8 cellular contexts compared by ENCODE assay signal in the genomic region with DNA sequence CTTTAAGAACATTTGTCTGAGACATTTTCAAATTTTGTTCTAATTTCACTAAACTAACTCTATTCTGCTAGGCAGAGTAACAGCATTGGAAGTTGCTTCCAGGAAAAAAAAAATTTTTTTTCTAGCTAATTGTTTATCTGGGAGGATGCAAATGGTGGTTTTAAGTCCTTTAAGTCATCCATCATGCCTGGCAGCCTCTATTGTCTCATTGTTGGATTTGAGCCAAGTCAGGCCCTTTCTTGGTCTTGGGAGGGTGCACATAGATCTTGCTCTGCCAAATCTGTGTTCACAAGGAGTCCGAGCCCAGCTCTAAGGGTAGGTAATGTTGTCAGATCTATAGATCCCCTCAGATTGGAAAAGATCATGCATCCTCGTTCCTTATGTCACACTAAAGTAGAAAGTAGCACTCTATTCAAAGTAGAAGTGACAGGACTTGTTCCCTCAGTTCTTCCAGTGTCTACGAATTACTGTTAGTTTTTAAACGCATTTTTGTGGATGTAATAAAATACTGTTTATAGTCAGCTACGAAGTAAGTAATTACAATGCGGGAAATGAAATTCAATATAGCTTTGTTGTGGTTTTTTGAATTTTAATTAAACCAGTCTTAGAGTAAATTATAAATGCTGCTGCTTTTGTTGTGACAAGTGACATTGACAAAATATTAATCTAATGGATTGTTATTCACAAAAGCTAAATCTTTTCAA.
A peak's percentile ranks its signal among the peaks of the same experiment; 100 is the strongest.
DNase-seq lines count a peak whose midpoint lies in the region; ATAC-seq and TF ChIP-seq lines count a peak whose summit lies in the region.

No MANE protein-coding gene starts in this region.

- H3K4me1 ChIP-seq in neuronal stem cell (ENCODE audit: control insufficient read depth in 2 of 2, insufficient read depth in 1 of 2, low read depth in 1 of 2, low read length in 2 of 2) = peaks cover 37 to 62% of the 10 kb centered on the region in 2 donors

- no peak overlapping the region for H3K14ac ChIP-seq in neuronal stem cell (ENCODE audit: low read length)

- H3K4me3 ChIP-seq in neuronal stem cell (ENCODE audit: low read length in 2 of 2) = peak overlapping the region in 1 of 2 donors; percentile 5

- peaks cover 49% of the 10 kb centered on the region for H3K4me1 Mint-ChIP-seq in MCF 10A (ENCODE audit: insufficient read depth, unreplicated experiment)
- no peaks in the 10 kb centered on the region for H3K4me1 Mint-ChIP-seq in activated T-helper 1 cell treated with anti-CD3 and anti-CD28 coated beads, Interleukin-12 subunit alpha, Interleukin-12 subunit beta, Interleukin-2, Interleukin-4 antibody, amounts not matched to agents 30 ng/mL and 10 ng/mL and 1 ng/mL, durations not matched to agents 14 hours and 24 hours and 36 hours (ENCODE audit: low read depth)

- H2BK5ac ChIP-seq in neuronal stem cell (ENCODE audit: low read length) = no peak overlapping the region

- no CpG with 5 or more reads among the region's 6 CpGs for WGBS in neuronal stem cell (ENCODE audit: extremely low coverage in 2 of 2, insufficient read length in 2 of 2, insufficient replicate concordance in 1 of 2), 2 donors

- no peak for TF ChIP-seq CTCF in MCF 10A (IDR thresholded peaks at IDR 0.05; ENCODE audit: unreplicated experiment)

- no peak overlapping the region for H2BK15ac ChIP-seq in neuronal stem cell (ENCODE audit: low read length)

- H3K9me3 ChIP-seq in neuronal stem cell (replicated peaks in 1 of 2; ENCODE audit: control insufficient read depth in 2 of 2, insufficient read depth in 1 of 2, low read depth in 1 of 2, low read length in 2 of 2) = peaks cover 0 to 8% of the 10 kb centered on the region in 2 donors

- POLR2A ChIA-PET in MCF 10A (lab: Yijun Ruan, JAX) = interaction anchor here (0.6 to 5.5 kb wide), 12 partner anchors 11 to 556 kb away, joined by 3 to 49 read pairs (median 5); no protein-coding TSS in a partner anchor

- no peak overlapping the region for H3K4me2 ChIP-seq in neuronal stem cell (ENCODE audit: insufficient read depth, low read length, poor library complexity, severe bottlenecking)

- H3K18ac ChIP-seq in neuronal stem cell (ENCODE audit: low read length) = no peak overlapping the region

- no peaks in the 10 kb centered on the region for H3K27me3 Mint-ChIP-seq in MCF 10A (ENCODE audit: insufficient read depth, unreplicated experiment)
- H3K27me3 Mint-ChIP-seq in activated T-helper 1 cell treated with anti-CD3 and anti-CD28 coated beads, Interleukin-12 subunit alpha, Interleukin-12 subunit beta, Interleukin-2, Interleukin-4 antibody, amounts not matched to agents 30 ng/mL and 10 ng/mL and 1 ng/mL, durations not matched to agents 14 hours and 24 hours and 36 hours (ENCODE audit: insufficient read depth) = peaks cover 4% of the 10 kb centered on the region

- no peaks in the 10 kb centered on the region for H3K9me3 Mint-ChIP-seq in MCF 10A (ENCODE audit: unreplicated experiment)
- H3K9me3 Mint-ChIP-seq in activated T-helper 1 cell treated with anti-CD3 and anti-CD28 coated beads, Interleukin-12 subunit alpha, Interleukin-12 subunit beta, Interleukin-2, Interleukin-4 antibody, amounts not matched to agents 30 ng/mL and 10 ng/mL and 1 ng/mL, durations not matched to agents 14 hours and 24 hours and 36 hours = no peaks in the 10 kb centered on the region

- no peak overlapping the region for H3K23ac ChIP-seq in neuronal stem cell (ENCODE audit: low read depth, low read length, poor library complexity)

- no peaks in the 10 kb centered on the region for H3K36me3 ChIP-seq in neuronal stem cell (replicated peaks in 1 of 2; ENCODE audit: control insufficient read depth in 2 of 2, insufficient read depth in 2 of 2, low read length in 2 of 2)

- DNase-seq in EH (ENCODE audit: low read depth) = peak; percentile 46
- peak; percentile 39 for DNase-seq in NCI-H2171 (lab: John Stamatoyannopoulos, UW)
- peak; percentile 91 for DNase-seq in MCF 10A (ENCODE audit: unreplicated experiment)
- DNase-seq in neuronal stem cell (ENCODE audit: low spot score) = peak; percentile 60
- no peak for DNase-seq in NOMO-1 treated with dmso at 0.1 percent for 144 hours (lab: John Stamatoyannopoulos, UW; ENCODE audit: unreplicated experiment)
- DNase-seq in dedifferentiated amniotic fluid mesenchymal stem cell (ENCODE audit: extremely low spot score) = no peak
- no peak for DNase-seq in activated T-helper 1 cell treated with anti-CD3 and anti-CD28 coated beads, Interleukin-12 subunit alpha, Interleukin-12 subunit beta, Interleukin-2, Interleukin-4 antibody, amounts not matched to agents 30 ng/mL and 10 ng/mL and 1 ng/mL, durations not matched to agents 14 hours and 24 hours and 36 hours (ENCODE audit: low spot score)

- H2BK120ac ChIP-seq in neuronal stem cell (ENCODE audit: low read depth, low read length) = no peak overlapping the region

- CTCF ChIA-PET in MCF 10A (lab: Yijun Ruan, JAX) = interaction anchor here (0.6 to 2.0 kb wide), 6 partner anchors 10 to 513 kb away, joined by 3 to 10 read pairs (median 4); no protein-coding TSS in a partner anchor

- no peak for ATAC-seq in HG02870 (IDR thresholded peaks at IDR 0.05; ENCODE audit: unreplicated experiment)

- H3K4me3 Mint-ChIP-seq in MCF 10A (ENCODE audit: unreplicated experiment) = peak overlapping the region; percentile 38
- no peak overlapping the region for H3K4me3 Mint-ChIP-seq in activated T-helper 1 cell treated with anti-CD3 and anti-CD28 coated beads, Interleukin-12 subunit alpha, Interleukin-12 subunit beta, Interleukin-2, Interleukin-4 antibody, amounts not matched to agents 30 ng/mL and 10 ng/mL and 1 ng/mL, durations not matched to agents 14 hours and 24 hours and 36 hours

- H3K79me1 ChIP-seq in neuronal stem cell (ENCODE audit: low read depth, low read length) = peaks cover 3% of the 10 kb centered on the region

- H3K27me3 ChIP-seq in neuronal stem cell (ENCODE audit: control insufficient read depth in 3 of 3, insufficient read depth in 3 of 3, low read depth in 1 of 3, low read length in 3 of 3) = no peaks in the 10 kb centered on the region

- H3K27ac ChIP-seq in neuronal stem cell (replicated peaks; ENCODE audit: low read length) = peak overlapping the region; percentile 71

- no peak overlapping the region for H3K9ac ChIP-seq in neuronal stem cell (ENCODE audit: low read depth, low read length, poor library complexity)

- BruUV-seq in MCF 10A (replicated peaks; lab: Mats Ljungman, UMichigan) = no TSS peak

- H3K27ac Mint-ChIP-seq in MCF 10A (ENCODE audit: low read depth, unreplicated experiment) = peak overlapping the region; percentile 83
- H3K27ac Mint-ChIP-seq in activated T-helper 1 cell treated with anti-CD3 and anti-CD28 coated beads, Interleukin-12 subunit alpha, Interleukin-12 subunit beta, Interleukin-2, Interleukin-4 antibody, amounts not matched to agents 30 ng/mL and 10 ng/mL and 1 ng/mL, durations not matched to agents 14 hours and 24 hours and 36 hours = no peak overlapping the region

- H3K4ac ChIP-seq in neuronal stem cell (ENCODE audit: low read length) = no peak overlapping the region

- intact Hi-C loops in MCF 10A (cut with micrococcal nuclease) = no loop called here
- intact Hi-C loops in activated T-helper 1 cell treated with anti-CD3 and anti-CD28 coated beads, Interleukin-12 subunit alpha, Interleukin-12 subunit beta, Interleukin-2, Interleukin-4 antibody, amounts not matched to agents 30 ng/mL and 10 ng/mL and 1 ng/mL, durations not matched to agents 14 hours and 24 hours and 36 hours (cut with micrococcal nuclease) = no loop called here

- no peak overlapping the region for H4K8ac ChIP-seq in neuronal stem cell (ENCODE audit: low read depth, low read length)

- peaks cover 7% of the 10 kb centered on the region for H3K36me3 Mint-ChIP-seq in MCF 10A (ENCODE audit: insufficient read depth, unreplicated experiment)
- H3K36me3 Mint-ChIP-seq in activated T-helper 1 cell treated with anti-CD3 and anti-CD28 coated beads, Interleukin-12 subunit alpha, Interleukin-12 subunit beta, Interleukin-2, Interleukin-4 antibody, amounts not matched to agents 30 ng/mL and 10 ng/mL and 1 ng/mL, durations not matched to agents 14 hours and 24 hours and 36 hours (ENCODE audit: low read depth) = no peaks in the 10 kb centered on the region

- no peak overlapping the region for H2AFZ ChIP-seq in neuronal stem cell (ENCODE audit: low read length)

- H2BK12ac ChIP-seq in neuronal stem cell (ENCODE audit: low read length) = no peak overlapping the region

- H2AK5ac ChIP-seq in neuronal stem cell (ENCODE audit: low read depth, low read length) = no peak overlapping the region

- no peak overlapping the region for H4K91ac ChIP-seq in neuronal stem cell (ENCODE audit: low read depth, low read length, poor library complexity)

Comparison
In these comparisons a context has a peak if more than half of its experiments do, and no peak if none do; other contexts are left out.
1. DNase-seq: peak in EH (single experiment), NCI-H2171 (single experiment), MCF 10A (single experiment) and neuronal stem cell (single experiment); none in NOMO-1 treated with dmso at 0.1 percent for 144 hours (single experiment), dedifferentiated amniotic fluid mesenchymal stem cell (single experiment) and activated T-helper 1 cell treated with anti-CD3 and anti-CD28 coated beads, Interleukin-12 subunit alpha, Interleukin-12 subunit beta, Interleukin-2, Interleukin-4 antibody, amounts not matched to agents 30 ng/mL and 10 ng/mL and 1 ng/mL, durations not matched to agents 14 hours and 24 hours and 36 hours (single experiment).